ENCODE assay signal across 7 cellular contexts in the genomic region with DNA sequence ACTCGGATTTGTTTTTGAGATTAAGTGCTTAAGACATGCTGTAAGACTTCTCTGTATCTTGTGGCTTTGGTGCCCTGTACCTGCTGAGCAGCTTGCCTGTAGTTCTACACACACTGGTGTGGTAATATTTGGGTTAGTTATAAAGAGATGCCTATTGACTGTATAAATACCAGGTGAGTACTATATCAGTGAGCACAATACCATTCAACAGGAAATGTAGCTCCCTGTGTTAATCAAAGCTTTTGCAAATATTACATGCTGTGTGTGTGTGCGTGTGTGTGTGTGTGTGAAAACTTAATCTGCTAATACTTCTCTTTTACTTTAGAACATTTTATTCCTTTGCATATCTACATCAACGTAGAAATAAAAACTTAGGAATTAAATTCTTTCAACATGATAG.
"Had no signal": no experiment of that assay in that cellular context is flagged by ENCODE, and none has a peak within 500 bp of the region (broad histone marks: within the 10 kb centered on the region; RNA-seq: fewer than 3 reads in every experiment).

No MANE protein-coding gene starts in this region.

- DNase-seq: GM23248, GOT3, H7, HFFc6, KBM-7 had no signal

- ATAC-seq: HCT116, HepG2 had no signal
